8 cellular contexts compared by ENCODE assay signal in genomic region chr9:77456829-77457437, GRCh38.
A peak's percentile ranks its signal among the peaks of the same experiment; 100 is the strongest.
DNase-seq lines count a peak whose midpoint lies in the region; ATAC-seq and TF ChIP-seq lines count a peak whose summit lies in the region.

No MANE protein-coding gene starts in this region.

- TF ChIP-seq CTCF in brain microvascular endothelial cell (IDR thresholded peaks at IDR 0.05; ENCODE audit: low read depth, low read length, missing control alignments): peak; percentile 93

- no peaks in the 10 kb centered on the region for H3K36me3 ChIP-seq in brain microvascular endothelial cell (replicated peaks)

- no peaks in the 10 kb centered on the region for H3K27me3 ChIP-seq in brain microvascular endothelial cell (replicated peaks)

- H3K27ac ChIP-seq in brain microvascular endothelial cell: no peak overlapping the region

- in situ Hi-C loops in brain microvascular endothelial cell (cut with HindIII; ENCODE audit: low pct_ligation_motif_present, low sequenced_read_pairs): no loop called here

- peak; percentile 83 for ATAC-seq in GM18502 (IDR thresholded peaks at IDR 0.05; ENCODE audit: poor library complexity, unreplicated experiment)
- ATAC-seq in HG02938 (IDR thresholded peaks at IDR 0.05; ENCODE audit: unreplicated experiment): peak; percentile 69

- no peak overlapping the region for H3K4me3 ChIP-seq in brain microvascular endothelial cell (ENCODE audit: low read depth, low read length)

- DNase-seq in A172 (ENCODE audit: low spot score): peak; percentile 91
- peak; percentile 71 for DNase-seq in NCI-H1694 (lab: John Stamatoyannopoulos, UW)
- DNase-seq in UCSD-AML1 (lab: John Stamatoyannopoulos, UW; ENCODE audit: unreplicated experiment): peak; percentile 81
- peak; percentile 92 for DNase-seq in brain microvascular endothelial cell
- peak; percentile 85 for DNase-seq in iPS-NIHi11 (ENCODE audit: low spot score)
- DNase-seq in stimulated activated CD4-positive, alpha-beta T cell treated with anti-CD3 and anti-CD28 coated beads, Interleukin-15, amount 100 ng/mL, for 48 hours (ENCODE audit: low read depth in 2 of 2): peak; percentile 62 to 77
